9 cellular contexts compared by ENCODE assay signal in the genomic region with DNA sequence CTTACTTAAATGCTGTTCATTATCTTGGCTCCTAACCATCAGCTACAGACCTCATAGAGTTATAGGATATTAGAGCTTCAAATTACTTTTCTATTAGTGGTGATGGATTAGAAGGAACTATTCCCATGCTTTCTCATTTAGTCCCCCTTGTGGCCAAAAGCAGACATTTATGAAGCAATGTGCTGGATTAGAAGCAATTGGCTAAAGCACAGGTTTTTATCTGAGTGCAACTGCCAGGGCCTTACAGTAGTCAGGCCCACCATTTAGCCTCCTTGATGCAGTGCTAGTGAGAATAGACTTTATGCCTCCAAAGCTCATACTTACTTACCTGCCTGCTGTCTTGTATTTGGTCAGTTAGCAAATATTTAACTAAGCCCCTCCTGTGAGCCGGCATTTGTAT.
DNase-seq lines count a peak whose midpoint lies in the region; ATAC-seq and TF ChIP-seq lines count a peak whose summit lies in the region.
"Had no signal": no experiment of that assay in that cellular context is flagged by ENCODE, and none has a peak within 500 bp of the region (broad histone marks: within the 10 kb centered on the region; RNA-seq: fewer than 3 reads in every experiment).

No MANE protein-coding gene starts in this region.

- H3K27ac ChIP-seq in vagina (no peak overlapping the region), neuronal stem cell (replicated peaks; ENCODE audit: low read length) (no peak overlapping the region)
- H3K27ac ChIP-seq: SJSA1 had no signal

- H2BK15ac ChIP-seq in neuronal stem cell (ENCODE audit: low read length), result no peak overlapping the region

- H3K9ac ChIP-seq in neuronal stem cell (ENCODE audit: low read depth, low read length, poor library complexity), result no peak overlapping the region

- H3K36me3 Mint-ChIP-seq in osteocyte (ENCODE audit: unreplicated experiment), result no peaks in the 10 kb centered on the region
- H3K36me3 Mint-ChIP-seq in activated T-cell treated with anti-CD3 and anti-CD28 coated beads, Interleukin-2, amount 50 U/mL, for 72 hours (ENCODE audit: insufficient read depth in 2 of 2), result no peaks in the 10 kb centered on the region

- H3K4me1 Mint-ChIP-seq in osteocyte (ENCODE audit: unreplicated experiment), result no peaks in the 10 kb centered on the region
- no peaks in the 10 kb centered on the region for H3K4me1 Mint-ChIP-seq in activated T-cell treated with anti-CD3 and anti-CD28 coated beads, Interleukin-2, amount 50 U/mL, for 72 hours (ENCODE audit: low read depth)

- H3K4me3 ChIP-seq in vagina (no peak overlapping the region), neuronal stem cell (ENCODE audit: low read length in 2 of 2) (no peak overlapping the region)
- H3K4me3 ChIP-seq: SJSA1 had no signal

- no peak overlapping the region for H3K4me3 Mint-ChIP-seq in osteocyte (ENCODE audit: unreplicated experiment)
- H3K4me3 Mint-ChIP-seq in activated T-cell treated with anti-CD3 and anti-CD28 coated beads, Interleukin-2, amount 50 U/mL, for 72 hours, result no peak overlapping the region

- H2AFZ ChIP-seq in neuronal stem cell (ENCODE audit: low read length), result no peak overlapping the region

- TF ChIP-seq CTCF in GM12872 (IDR thresholded peaks at IDR 0.05; ENCODE audit: insufficient read depth, low read depth, low read length) (peak; percentile 42; the same call in 2 of the 3 replicates), osteocyte (IDR thresholded peaks at IDR 0.05) (peak; percentile 55), vagina (IDR thresholded peaks at IDR 0.05) (peak in 1 of 3 experiments; percentile 20)

- H2BK5ac ChIP-seq in neuronal stem cell (ENCODE audit: low read length), result no peak overlapping the region

- ATAC-seq in activated T-cell treated with anti-CD3 and anti-CD28 coated beads, Interleukin-2, amount 50 U/mL, for 72 hours (replicated peaks in 1 of 2), result no peak

- no peak overlapping the region for H3K14ac ChIP-seq in neuronal stem cell (ENCODE audit: low read length)

- no peak overlapping the region for H2BK120ac ChIP-seq in neuronal stem cell (ENCODE audit: low read depth, low read length)

- H4K91ac ChIP-seq in neuronal stem cell (ENCODE audit: low read depth, low read length, poor library complexity), result no peak overlapping the region

- no peaks in the 10 kb centered on the region for H3K27me3 ChIP-seq in vagina
- H3K27me3 ChIP-seq in neuronal stem cell (ENCODE audit: control insufficient read depth in 3 of 3, insufficient read depth in 3 of 3, low read depth in 1 of 3, low read length in 3 of 3), result no peaks in the 10 kb centered on the region
- H3K27me3 ChIP-seq: SJSA1 had no signal

- no peak overlapping the region for H3K23ac ChIP-seq in neuronal stem cell (ENCODE audit: low read depth, low read length, poor library complexity)

- no peak overlapping the region for H2AK5ac ChIP-seq in neuronal stem cell (ENCODE audit: low read depth, low read length)

- peak; percentile 4 for DNase-seq in NCI-H446 treated with DMSO at 0.1 percent for 48 hours (lab: John Stamatoyannopoulos, UW)
- DNase-seq in epidermal melanocyte (ENCODE audit: insufficient read length, low spot score), result peak; percentile 16
- DNase-seq in osteocyte (ENCODE audit: extremely low spot score, unreplicated experiment), result no peak
- no peak for DNase-seq in vagina (ENCODE audit: extremely low spot score in 2 of 2)
- DNase-seq in effector CD8-positive, alpha-beta T cell (lab: John Stamatoyannopoulos, UW), result no peak
- DNase-seq in neuronal stem cell (ENCODE audit: low spot score), result no peak
- no peak for DNase-seq in activated T-cell treated with anti-CD3 and anti-CD28 coated beads, Interleukin-2, amount 50 U/mL, for 72 hours

- no peaks in the 10 kb centered on the region for H3K79me1 ChIP-seq in neuronal stem cell (ENCODE audit: low read depth, low read length)

- no peak overlapping the region for H4K8ac ChIP-seq in neuronal stem cell (ENCODE audit: low read depth, low read length)

- H3K36me3 ChIP-seq in vagina (no peaks in the 10 kb centered on the region), neuronal stem cell (replicated peaks in 1 of 2; ENCODE audit: control insufficient read depth in 2 of 2, insufficient read depth in 2 of 2, low read length in 2 of 2) (no peaks in the 10 kb centered on the region)
- H3K36me3 ChIP-seq: SJSA1 had no signal

- intact Hi-C loops in vagina (cut with DNase I), result no loop called here

- WGBS in neuronal stem cell (ENCODE audit: extremely low coverage in 2 of 2, insufficient read length in 2 of 2, insufficient replicate concordance in 1 of 2), 2 donors, result no CpG with 5 or more reads among the region's 1 CpG

- no peak overlapping the region for H3K27ac Mint-ChIP-seq in osteocyte (ENCODE audit: unreplicated experiment)
- H3K27ac Mint-ChIP-seq in activated T-cell treated with anti-CD3 and anti-CD28 coated beads, Interleukin-2, amount 50 U/mL, for 72 hours, result no peak overlapping the region

- H3K18ac ChIP-seq in neuronal stem cell (ENCODE audit: low read length), result no peak overlapping the region

- H2BK12ac ChIP-seq in neuronal stem cell (ENCODE audit: low read length), result no peak overlapping the region

- H3K4me2 ChIP-seq in neuronal stem cell (ENCODE audit: insufficient read depth, low read length, poor library complexity, severe bottlenecking), result no peak overlapping the region

- no peak overlapping the region for H3K4ac ChIP-seq in neuronal stem cell (ENCODE audit: low read length)

- no peaks in the 10 kb centered on the region for H3K9me3 ChIP-seq in vagina
- H3K9me3 ChIP-seq in neuronal stem cell (replicated peaks in 1 of 2; ENCODE audit: control insufficient read depth in 2 of 2, insufficient read depth in 1 of 2, low read depth in 1 of 2, low read length in 2 of 2), result no peaks in the 10 kb centered on the region
- H3K9me3 ChIP-seq: SJSA1 had no signal

- no peak for TF ChIP-seq POLR2A in vagina (IDR thresholded peaks at IDR 0.05)

- no peaks in the 10 kb centered on the region for H3K9me3 Mint-ChIP-seq in osteocyte (ENCODE audit: unreplicated experiment)
- H3K9me3 Mint-ChIP-seq in activated T-cell treated with anti-CD3 and anti-CD28 coated beads, Interleukin-2, amount 50 U/mL, for 72 hours, result no peaks in the 10 kb centered on the region

- H3K4me1 ChIP-seq in vagina (no peaks in the 10 kb centered on the region), neuronal stem cell (ENCODE audit: control insufficient read depth in 2 of 2, insufficient read depth in 1 of 2, low read depth in 1 of 2, low read length in 2 of 2) (no peaks in the 10 kb centered on the region)
- H3K4me1 ChIP-seq: SJSA1 had no signal

- H3K27me3 Mint-ChIP-seq in osteocyte (ENCODE audit: unreplicated experiment), result no peaks in the 10 kb centered on the region
- H3K27me3 Mint-ChIP-seq in activated T-cell treated with anti-CD3 and anti-CD28 coated beads, Interleukin-2, amount 50 U/mL, for 72 hours (ENCODE audit: low read depth), result peaks cover 10% of the 10 kb centered on the region

Comparison
In these comparisons a context has a peak if more than half of its experiments do, and no peak if none do; other contexts are left out.
1. DNase-seq: peak in NCI-H446 treated with DMSO at 0.1 percent for 48 hours (single experiment) and epidermal melanocyte (single experiment); none in osteocyte (single experiment), vagina (0 of 2), effector CD8-positive, alpha-beta T cell (single experiment), neuronal stem cell (single experiment) and activated T-cell treated with anti-CD3 and anti-CD28 coated beads, Interleukin-2, amount 50 U/mL, for 72 hours (0 of 2).